Comparison of ENCODE assay signal across 9 cellular contexts in genomic region chr3:40623567-40623966, GRCh38.
DNase-seq lines count a peak whose midpoint lies in the region; ATAC-seq, FAIRE-seq and TF ChIP-seq lines count a peak whose summit lies in the region.
"Had no signal": no experiment of that assay in that cellular context is flagged by ENCODE, and none has a peak within 500 bp of the region (broad histone marks: within the 10 kb centered on the region; RNA-seq: fewer than 3 reads in every experiment).

No MANE protein-coding gene starts in this region.

- H3K27ac Mint-ChIP-seq in activated T-cell treated with anti-CD3 and anti-CD28 coated beads, Interleukin-2, amount 50 U/mL, for 24 hours = no peak overlapping the region

- no peaks in the 10 kb centered on the region for H3K36me3 ChIP-seq in keratinocyte (ENCODE audit: control insufficient read depth in 2 of 2, extremely low read depth in 1 of 2, insufficient read depth in 2 of 2, low read length in 2 of 2)

- no peak overlapping the region for H2AFZ ChIP-seq in keratinocyte (ENCODE audit: control insufficient read depth, low read length)

- peaks cover 2% of the 10 kb centered on the region for H3K9me3 Mint-ChIP-seq in activated T-cell treated with anti-CD3 and anti-CD28 coated beads, Interleukin-2, amount 50 U/mL, for 24 hours

- peak; percentile 55 for FAIRE-seq in keratinocyte (lab: Jason Lieb, UNC)

- dilution Hi-C loops in keratinocyte (cut with MboI; ENCODE audit: extremely low pct_ligation_motif_present, low sequenced_read_pairs) = no loop called here

- H3K27me3 ChIP-seq in keratinocyte (ENCODE audit: control insufficient read depth, extremely low read depth, insufficient read depth, low read length) = no peaks in the 10 kb centered on the region

- H4K20me1 ChIP-seq in keratinocyte (ENCODE audit: control insufficient read depth, extremely low read depth, insufficient read depth, low read length) = no peaks in the 10 kb centered on the region

- peaks cover 9% of the 10 kb centered on the region for H3K9me3 ChIP-seq in keratinocyte (ENCODE audit: control insufficient read depth, low read depth, low read length)

- H3K36me3 Mint-ChIP-seq in activated T-cell treated with anti-CD3 and anti-CD28 coated beads, Interleukin-2, amount 50 U/mL, for 24 hours (ENCODE audit: low read depth) = no peaks in the 10 kb centered on the region

- no peak overlapping the region for H3K27ac ChIP-seq in keratinocyte (ENCODE audit: control insufficient read depth, insufficient read depth, low read length)

- H3K4me1 ChIP-seq in keratinocyte (ENCODE audit: control insufficient read depth, extremely low read depth, insufficient read depth, low read length) = peaks cover 9% of the 10 kb centered on the region

- no peak overlapping the region for H3K4me2 ChIP-seq in keratinocyte (ENCODE audit: control insufficient read depth, extremely low read depth, insufficient read depth, low read depth, low read length)

- H3K4me3 Mint-ChIP-seq in activated T-cell treated with anti-CD3 and anti-CD28 coated beads, Interleukin-2, amount 50 U/mL, for 24 hours = no peak overlapping the region

- H3K4me3 ChIP-seq in keratinocyte (ENCODE audit: control insufficient read depth in 2 of 3, extremely low read depth in 1 of 3, insufficient read depth in 2 of 3, low read depth in 1 of 3, low read length in 3 of 3) = no peak overlapping the region

- no peaks in the 10 kb centered on the region for H3K9me1 ChIP-seq in keratinocyte (ENCODE audit: control insufficient read depth, extremely low read depth, insufficient read depth, low read length)

- no peaks in the 10 kb centered on the region for H3K4me1 Mint-ChIP-seq in activated T-cell treated with anti-CD3 and anti-CD28 coated beads, Interleukin-2, amount 50 U/mL, for 24 hours (ENCODE audit: low read depth)

- H3K27me3 Mint-ChIP-seq in activated T-cell treated with anti-CD3 and anti-CD28 coated beads, Interleukin-2, amount 50 U/mL, for 24 hours = peaks cover 10% of the 10 kb centered on the region

- no peaks in the 10 kb centered on the region for H3K79me2 ChIP-seq in keratinocyte (ENCODE audit: control insufficient read depth, insufficient read depth, low read length)

- ATAC-seq in HG03097 (IDR thresholded peaks at IDR 0.05; ENCODE audit: low FRiP score, unreplicated experiment) = peak; percentile 92

- peak; percentile 20 to 30 for DNase-seq in activated T-cell treated with anti-CD3 and anti-CD28 coated beads, Interleukin-2, amount 50 U/mL, for 48 hours
- no peak for DNase-seq in activated T-cell treated with anti-CD3 and anti-CD28 coated beads, Interleukin-2, amount 50 U/mL, for 24 hours
- peak; percentile 92 for DNase-seq in SIG-M5 treated with dmso at 0.1 percent for 504 hours (lab: John Stamatoyannopoulos, UW; ENCODE audit: unreplicated experiment)
- peak; percentile 25 for DNase-seq in keratinocyte (ENCODE audit: low read depth, low spot score)
- DNase-seq in AG20443 (ENCODE audit: low spot score) = no peak
- no peak for DNase-seq in inferior parietal cortex (ENCODE audit: extremely low spot score)
- no peak for DNase-seq in stimulated activated naive CD4-positive, alpha-beta T cell treated with Interleukin-2 at 50 U/mL for 16 hours (lab: John Stamatoyannopoulos, UW)
- DNase-seq: DND-41 had no signal

- TF ChIP-seq CTCF in keratinocyte (optimal IDR thresholded peaks at IDR 0.05 in 1 of 3, IDR thresholded peaks at IDR 0.05 in 1 of 3, conservative IDR thresholded peaks at IDR 0.05 in 1 of 3; ENCODE audit: extremely low read depth in 1 of 3, insufficient read depth in 2 of 3, low read length in 3 of 3) = no peak

- H3K9ac ChIP-seq in keratinocyte (ENCODE audit: control insufficient read depth, extremely low read depth, insufficient read depth, low read length) = no peak overlapping the region

Comparison
In these comparisons a context has a peak if more than half of its experiments do, and no peak if none do; other contexts are left out.
1. DNase-seq: peak in activated T-cell treated with anti-CD3 and anti-CD28 coated beads, Interleukin-2, amount 50 U/mL, for 48 hours (2 of 2), SIG-M5 treated with dmso at 0.1 percent for 504 hours (single experiment) and keratinocyte (single experiment); none in activated T-cell treated with anti-CD3 and anti-CD28 coated beads, Interleukin-2, amount 50 U/mL, for 24 hours (single experiment), AG20443 (single experiment), inferior parietal cortex (single experiment) and stimulated activated naive CD4-positive, alpha-beta T cell treated with Interleukin-2 at 50 U/mL for 16 hours (single experiment).